ENCODE assay signal across 26 cellular contexts in genomic region chr4:116705466-116705865, GRCh38.
A peak's percentile ranks its signal among the peaks of the same experiment; 100 is the strongest.
DNase-seq lines count a peak whose midpoint lies in the region; ATAC-seq and TF ChIP-seq lines count a peak whose summit lies in the region.
"Had no signal": no experiment of that assay in that cellular context is flagged by ENCODE, and none has a peak within 500 bp of the region (broad histone marks: within the 10 kb centered on the region; RNA-seq: fewer than 3 reads in every experiment).

No MANE protein-coding gene starts in this region.

- no peak overlapping the region for H2BK20ac ChIP-seq in H9 (ENCODE audit: low read depth, low read length, poor library complexity, severe bottlenecking)

- H3K36me3 Mint-ChIP-seq in H9 (ENCODE audit: insufficient read depth in 1 of 3, low read depth in 3 of 3) (no peaks in the 10 kb centered on the region; a peak in 1 of 7 replicates), endothelial cell (ENCODE audit: low read depth, unreplicated experiment) (no peaks in the 10 kb centered on the region)
- no peaks in the 10 kb centered on the region for H3K36me3 Mint-ChIP-seq in activated CD4-positive, alpha-beta T cell treated with anti-CD3 and anti-CD28 coated beads, Interleukin-2, amount 10 ng/mL, durations not matched to agents 7 days and 5 days (ENCODE audit: low read depth)
- H3K36me3 Mint-ChIP-seq: CD4-positive, alpha-beta memory T cell; IgD-negative memory B cell had no signal

- no peak overlapping the region for H3K56ac ChIP-seq in H9 (ENCODE audit: insufficient read length, low read depth, low read length)

- H4K91ac ChIP-seq in H9 (ENCODE audit: insufficient read length, low read depth, low read length), result no peak overlapping the region

- no peaks in the 10 kb centered on the region for H4K20me1 ChIP-seq in H9 (ENCODE audit: control insufficient read depth, insufficient read depth, insufficient read length)
- H4K20me1 ChIP-seq: BLaER1 had no signal

- no peaks in the 10 kb centered on the region for H3K27me3 ChIP-seq in H9 (ENCODE audit: insufficient read depth, low read length)
- H3K27me3 ChIP-seq: BLaER1 had no signal

- TF ChIP-seq CTCF in H9 (conservative IDR thresholded peaks at IDR 0.05), result no peak
- TF ChIP-seq CTCF in endothelial cell (IDR thresholded peaks at IDR 0.05; ENCODE audit: unreplicated experiment), result no peak

- H4K5ac ChIP-seq in H9 (ENCODE audit: insufficient read length, low read depth, low read length), result no peak overlapping the region

- no peaks in the 10 kb centered on the region for H3K79me2 ChIP-seq in H9 (ENCODE audit: insufficient read depth, low read length)

- no peaks in the 10 kb centered on the region for H3K79me1 ChIP-seq in H9 (ENCODE audit: insufficient read depth, low read depth, low read length, poor library complexity, severe bottlenecking)

- no peak overlapping the region for H3K4me3 Mint-ChIP-seq in H9
- H3K4me3 Mint-ChIP-seq in endothelial cell (ENCODE audit: unreplicated experiment), result no peak overlapping the region
- no peak overlapping the region for H3K4me3 Mint-ChIP-seq in activated CD4-positive, alpha-beta T cell treated with anti-CD3 and anti-CD28 coated beads, Interleukin-2, amount 10 ng/mL, durations not matched to agents 7 days and 5 days
- H3K4me3 Mint-ChIP-seq: CD4-positive, alpha-beta memory T cell; IgD-negative memory B cell had no signal

- H2AK5ac ChIP-seq in H9 (ENCODE audit: insufficient read length, low read length), result no peak overlapping the region

- intact Hi-C loops in sciatic nerve (cut with DNase I), result no loop called here

- no peak overlapping the region for H3K4me2 ChIP-seq in H9 (ENCODE audit: insufficient read depth, insufficient read length, low read length)
- H3K4me2 ChIP-seq: BLaER1, SK-N-SH had no signal

- no peaks in the 10 kb centered on the region for H3K23me2 ChIP-seq in H9 (ENCODE audit: insufficient read length, low read depth, low read length, poor library complexity, severe bottlenecking)

- no peak overlapping the region for H3K4ac ChIP-seq in H9 (ENCODE audit: low read depth, low read length)

- WGBS in H9 (ENCODE audit: extremely low coverage, insufficient read length, low lambda C conversion rate), result no CpG with 5 or more reads among the region's 32 CpGs

- H2BK15ac ChIP-seq in H9 (ENCODE audit: low read depth, low read length), result no peak overlapping the region

- POLR2A ChIA-PET in activated CD4-positive, alpha-beta T cell treated with anti-CD3 and anti-CD28 coated beads, Interleukin-2, amount 10 ng/mL, durations not matched to agents 7 days and 5 days (lab: Charles Lee), result no interaction called here

- DNase-seq in NCI-H2029 (lab: John Stamatoyannopoulos, UW), result peak; percentile 11
- DNase-seq in NCI-H2029 treated with DMSO at 0.1 percent for 48 hours (lab: John Stamatoyannopoulos, UW), result no peak
- peak; percentile 27 for DNase-seq in H9
- DNase-seq in activated T-helper 9 cell treated with anti-CD3 and anti-CD28 coated beads, Interleukin-2, amount 50 U/mL, for 16 hours (ENCODE audit: low read depth), result peak; percentile 0
- no peak for DNase-seq in sciatic nerve (ENCODE audit: low spot score)
- DNase-seq in NCI-H1436 (lab: John Stamatoyannopoulos, UW), result no peak
- DNase-seq in endothelial cell (ENCODE audit: low spot score), result no peak
- DNase-seq in activated CD4-positive, alpha-beta T cell treated with anti-CD3 and anti-CD28 coated beads, Interleukin-2, amount 10 ng/mL, durations not matched to agents 7 days and 5 days, result no peak
- DNase-seq: ACHN, Caco-2, DMS 273 treated with DMSO at 0.1 percent for 48 hours, DMS79 treated with DMSO at 0.1 percent for 48 hours, GM23248, Karpas-422, MV-4-11, NCI-H1417 treated with DMSO at 0.1 percent for 48 hours, NCI-H2081, NCI-H2171 treated with DMSO at 0.1 percent for 48 hours, NCI-H524 treated with DMSO at 0.1 percent for 48 hours, NCI-H82, SHP77 treated with DMSO at 0.1 percent for 48 hours, SK-N-SH had no signal

- no peak overlapping the region for H3K27ac ChIP-seq in H9 (ENCODE audit: insufficient read length, low read depth, low read length)
- H3K27ac ChIP-seq: 22Rv1, BLaER1, GM23248 had no signal

- H2BK12ac ChIP-seq in H9 (ENCODE audit: insufficient read length, low read depth, low read length), result no peak overlapping the region

- no peak overlapping the region for H4K8ac ChIP-seq in H9 (replicated peaks; ENCODE audit: insufficient read length, low read depth, low read length)

- no peak overlapping the region for H3K9ac ChIP-seq in H9 (ENCODE audit: extremely low read depth, insufficient read length, low read length)
- H3K9ac ChIP-seq: BLaER1, GM23248, SK-N-SH had no signal

- H3K9me3 Mint-ChIP-seq in H9 (peaks cover 0 to 1% of the 10 kb centered on the region in 2 experiments; a peak in 1 of 5 replicates), endothelial cell (ENCODE audit: unreplicated experiment) (no peaks in the 10 kb centered on the region)
- H3K9me3 Mint-ChIP-seq in activated CD4-positive, alpha-beta T cell treated with anti-CD3 and anti-CD28 coated beads, Interleukin-2, amount 10 ng/mL, durations not matched to agents 7 days and 5 days, result no peaks in the 10 kb centered on the region

- no peak overlapping the region for H2AFZ ChIP-seq in H9 (ENCODE audit: low read length)
- H2AFZ ChIP-seq: GM23248 had no signal

- no peak overlapping the region for H3T11ph ChIP-seq in H9 (ENCODE audit: low read length)

- no peak overlapping the region for H3K27ac Mint-ChIP-seq in H9
- no peak overlapping the region for H3K27ac Mint-ChIP-seq in endothelial cell (ENCODE audit: unreplicated experiment)
- H3K27ac Mint-ChIP-seq in activated CD4-positive, alpha-beta T cell treated with anti-CD3 and anti-CD28 coated beads, Interleukin-2, amount 10 ng/mL, durations not matched to agents 7 days and 5 days, result no peak overlapping the region
- H3K27ac Mint-ChIP-seq: CD4-positive, alpha-beta memory T cell; IgD-negative memory B cell had no signal

- no peak overlapping the region for H3K14ac ChIP-seq in H9 (ENCODE audit: insufficient read depth, low read length)

- CTCF ChIA-PET in activated CD4-positive, alpha-beta T cell treated with anti-CD3 and anti-CD28 coated beads, Interleukin-2, amount 10 ng/mL, durations not matched to agents 7 days and 5 days (lab: Charles Lee), result no interaction called here

- H3K27me3 Mint-ChIP-seq in H9 (ENCODE audit: low read depth) (no peaks in the 10 kb centered on the region), endothelial cell (ENCODE audit: unreplicated experiment) (peaks cover 2% of the 10 kb centered on the region)
- no peaks in the 10 kb centered on the region for H3K27me3 Mint-ChIP-seq in activated CD4-positive, alpha-beta T cell treated with anti-CD3 and anti-CD28 coated beads, Interleukin-2, amount 10 ng/mL, durations not matched to agents 7 days and 5 days
- H3K27me3 Mint-ChIP-seq: CD4-positive, alpha-beta memory T cell; IgD-negative memory B cell had no signal

- H3K23ac ChIP-seq in H9 (ENCODE audit: insufficient read length, low read depth, low read length), result no peak overlapping the region

- H3K4me1 ChIP-seq in H9 (ENCODE audit: insufficient read depth, low read length), result no peaks in the 10 kb centered on the region
- H3K4me1 ChIP-seq: BLaER1, Caco-2 had no signal

- H3K4me1 Mint-ChIP-seq in H9, result no peaks in the 10 kb centered on the region
- H3K4me1 Mint-ChIP-seq in endothelial cell (ENCODE audit: unreplicated experiment), result no peaks in the 10 kb centered on the region
- H3K4me1 Mint-ChIP-seq in activated CD4-positive, alpha-beta T cell treated with anti-CD3 and anti-CD28 coated beads, Interleukin-2, amount 10 ng/mL, durations not matched to agents 7 days and 5 days, result no peaks in the 10 kb centered on the region
- H3K4me1 Mint-ChIP-seq: CD4-positive, alpha-beta memory T cell; IgD-negative memory B cell had no signal

- no peak overlapping the region for H3K18ac ChIP-seq in H9 (ENCODE audit: insufficient read length, low read depth, low read length)

- H2BK120ac ChIP-seq in H9 (ENCODE audit: low read depth, low read length, poor library complexity, severe bottlenecking), result no peak overlapping the region

- no peak overlapping the region for H2BK5ac ChIP-seq in H9 (ENCODE audit: insufficient read length, low read length)

- no peaks in the 10 kb centered on the region for H3K9me3 ChIP-seq in H9 (ENCODE audit: control insufficient read depth, low read depth, low read length)
- H3K9me3 ChIP-seq: Caco-2, SK-N-SH had no signal

- ATAC-seq in sciatic nerve, result peak; percentile 13

Comparison
In these comparisons a context has a peak if more than half of its experiments do, and no peak if none do; other contexts are left out.
1. DNase-seq: peak in NCI-H2029 (single experiment), H9 (single experiment) and activated T-helper 9 cell treated with anti-CD3 and anti-CD28 coated beads, Interleukin-2, amount 50 U/mL, for 16 hours (single experiment); none in NCI-H2029 treated with DMSO at 0.1 percent for 48 hours (single experiment), sciatic nerve (single experiment), NCI-H1436 (single experiment), endothelial cell (single experiment) and activated CD4-positive, alpha-beta T cell treated with anti-CD3 and anti-CD28 coated beads, Interleukin-2, amount 10 ng/mL, durations not matched to agents 7 days and 5 days (single experiment).